In genomic region chr5:86554638-86555037, GRCh38 we compare ENCODE assay signal across 3 cellular contexts.
TF ChIP-seq lines count a peak whose summit lies in the region.

No MANE protein-coding gene starts in this region.

TF ChIP-seq in A549, 52 proteins besides CTCF, POLR2A, EP300 and RAD21 (continued from another document):
- TF ChIP-seq TFCP2L1 (CRISPR knock-in tag; IDR thresholded peaks at IDR 0.05) (no peak), NFE2L2 (conservative IDR thresholded peaks at IDR 0.05; ENCODE audit: low read length) (no peak), RCOR1 (IDR thresholded peaks at IDR 0.05; ENCODE audit: low read depth, low read length) (no peak), HOXA7 (CRISPR knock-in tag; IDR thresholded peaks at IDR 0.05) (no peak), POLR2AphosphoS2 (conservative IDR thresholded peaks at IDR 0.05; ENCODE audit: low read length) (no peak), MAFK (IDR thresholded peaks at IDR 0.05; ENCODE audit: partially characterized antibody) (peak; percentile 62), HES2 (IDR thresholded peaks at IDR 0.05) (no peak), E2F6 (IDR thresholded peaks at IDR 0.05; ENCODE audit: borderline replicate concordance, low read depth) (no peak)

TF ChIP-seq in IMR-90, 13 proteins besides CTCF, POLR2A, EP300 and RAD21 (continued from another document):
- TF ChIP-seq MAFK (IDR thresholded peaks at IDR 0.05; ENCODE audit: low read depth, low read length) (peak; percentile 68), MXI1 (IDR thresholded peaks at IDR 0.05; ENCODE audit: borderline replicate concordance, low read depth, low read length) (no peak), FOS (IDR thresholded peaks at IDR 0.05; ENCODE audit: low read depth, low read length) (no peak)

TF ChIP-seq in K562, 482 proteins besides CTCF, POLR2A, EP300 and RAD21 (continued from another document):
- peak; percentile 60 for TF ChIP-seq MAFG (tag; conservative IDR thresholded peaks at IDR 0.05)
- TF ChIP-seq NFE2 (IDR thresholded peaks at IDR 0.05; ENCODE audit: low read depth), result 0 out of 2 replicates have a peak, but pooled peaks have one; percentile 6
- TF ChIP-seq BRCA1 (IDR thresholded peaks at IDR 0.05), result no peak
- no peak for TF ChIP-seq BRCA1 (CRISPR knock-in tag; IDR thresholded peaks at IDR 0.05)
- peak; percentile 78 for TF ChIP-seq ZNF316 (IDR thresholded peaks at IDR 0.05)
- TF ChIP-seq RUNX1 (IDR thresholded peaks at IDR 0.05; ENCODE audit: low read depth), result no peak
- TF ChIP-seq MAFF (IDR thresholded peaks at IDR 0.05; ENCODE audit: low read length), result peak; percentile 49; the same call in 1 of the 2 replicates
- peak; percentile 58 for TF ChIP-seq C11orf30 (IDR thresholded peaks at IDR 0.05; ENCODE audit: low read depth)
